In genomic region chr7:5794207-5794606, GRCh38 we compare ENCODE assay signal across 3 cellular contexts.
A peak's percentile ranks its signal among the peaks of the same experiment; 100 is the strongest.
TF ChIP-seq lines count a peak whose summit lies in the region.

No MANE protein-coding gene starts in this region.

TF ChIP-seq in WTC11, 78 proteins besides CTCF, POLR2A, EP300 and RAD21:
- TF ChIP-seq NFYB (CRISPR knock-in tag; conservative IDR thresholded peaks at IDR 0.05; ENCODE audit: low read depth), result 0 out of 2 replicates have a peak, but pooled peaks have one; percentile 34

TF ChIP-seq in K562, 482 proteins besides CTCF, POLR2A, EP300 and RAD21:
- peak; percentile 54 for TF ChIP-seq NFYB (IDR thresholded peaks at IDR 0.05; ENCODE audit: extremely low read depth, insufficient read length)

TF ChIP-seq in HepG2, 621 proteins besides CTCF, POLR2A, EP300 and RAD21:
- peak; percentile 52 for TF ChIP-seq NFYB (CRISPR knock-in tag; IDR thresholded peaks at IDR 0.05)
TF ChIP-seq in HepG2: peak in this region for 1; not testable (repeated sequence) for 620.
